ENCODE assay signal across 17 cellular contexts in the genomic region with DNA sequence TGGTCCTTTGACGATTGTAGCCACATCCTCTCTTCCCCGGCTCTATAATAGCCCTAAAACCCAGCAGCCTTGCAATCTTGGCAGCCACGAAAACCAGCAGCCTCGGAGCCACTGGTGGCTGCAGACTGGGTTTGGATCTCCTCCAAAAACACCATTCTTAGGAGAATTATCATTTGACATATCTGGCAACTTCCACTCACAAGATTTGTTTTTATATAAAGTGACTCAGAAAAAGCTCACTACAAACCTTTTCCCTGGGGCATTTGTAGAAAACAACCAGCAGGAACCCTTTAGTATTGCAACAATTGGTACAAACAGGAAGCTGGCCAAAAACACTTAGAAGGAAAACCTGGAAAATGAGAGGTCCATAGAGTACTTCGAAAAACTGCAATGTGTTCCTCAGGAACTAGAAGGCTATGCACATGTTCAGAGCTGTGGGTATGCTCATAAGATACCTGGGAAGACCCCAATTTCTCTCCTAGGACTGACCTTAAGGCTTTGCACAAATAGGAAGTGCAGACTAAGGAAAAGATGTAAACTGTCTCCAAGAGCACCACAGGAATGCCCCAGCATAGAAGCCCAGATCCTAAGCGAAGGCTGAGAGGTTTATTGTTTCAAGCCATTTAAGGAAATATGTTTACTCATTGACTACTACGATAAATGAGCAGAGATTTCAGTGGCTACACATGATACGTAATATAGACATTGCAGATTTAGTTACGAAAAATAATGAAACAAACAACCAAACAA.
DNase-seq lines count a peak whose midpoint lies in the region; TF ChIP-seq lines count a peak whose summit lies in the region.
"Had no signal": no experiment of that assay in that cellular context is flagged by ENCODE, and none has a peak within 500 bp of the region (broad histone marks: within the 10 kb centered on the region; RNA-seq: fewer than 3 reads in every experiment).

No MANE protein-coding gene starts in this region.

- no peak for TF ChIP-seq CTCF in choroid plexus epithelial cell (conservative IDR thresholded peaks at IDR 0.05; ENCODE audit: low read depth, low read length)
- TF ChIP-seq CTCF in progenitor cell of endocrine pancreas (IDR thresholded peaks at IDR 0.05; ENCODE audit: unreplicated experiment): no peak
- TF ChIP-seq CTCF in osteocyte (IDR thresholded peaks at IDR 0.05): no peak

- H3K9me3 Mint-ChIP-seq in progenitor cell of endocrine pancreas (ENCODE audit: low read depth) (peaks cover 11% of the 10 kb centered on the region), osteocyte (ENCODE audit: unreplicated experiment) (peaks cover 21% of the 10 kb centered on the region)

- DNase-seq in ELR (ENCODE audit: low read depth) (peak; percentile 3), NOMO-1 treated with dmso at 0.1 percent for 144 hours (lab: John Stamatoyannopoulos, UW; ENCODE audit: unreplicated experiment) (peak; percentile 7), choroid plexus epithelial cell (ENCODE audit: low read depth) (peak; percentile 96), smooth muscle cell of the brain vasculature (ENCODE audit: low read depth, low spot score) (peak; percentile 90), glomerular visceral epithelial cell (ENCODE audit: extremely low spot score) (no peak), progenitor cell of endocrine pancreas (ENCODE audit: low spot score, unreplicated experiment) (no peak), osteocyte (ENCODE audit: extremely low spot score, unreplicated experiment) (no peak)
- DNase-seq: activated CD4-positive, alpha-beta T cell treated with anti-CD3 and anti-CD28 coated beads for 48 hours; activated T-cell treated with anti-CD3 and anti-CD28 coated beads for 4 hours; CD4-positive, alpha-beta T cell; glutamatergic neuron; islet precursor cell; NCI-H2081; NCI-H69; stimulated activated naive B cell treated with anti-CD40 and anti-IgM and Interleukin-4, amounts not matched to agents 10 μg/mL and 1 μg/mL and 100 μg/mL, for 72 hours had no signal

- H3K36me3 Mint-ChIP-seq in progenitor cell of endocrine pancreas (ENCODE audit: insufficient read depth) (peaks cover 4% of the 10 kb centered on the region), osteocyte (ENCODE audit: unreplicated experiment) (peaks cover 7% of the 10 kb centered on the region)
- H3K36me3 Mint-ChIP-seq: activated naive CD4-positive, alpha-beta T cell treated with anti-CD3 and anti-CD28 coated beads, Interleukin-2, amount 50 U/mL, for 24 hours; stimulated activated naive B cell treated with anti-CD40 and anti-IgM and Interleukin-4, amounts not matched to agents 10 μg/mL and 1 μg/mL and 100 μg/mL, for 72 hours had no signal

- no peak overlapping the region for H3K4me3 ChIP-seq in choroid plexus epithelial cell (ENCODE audit: low read depth, low read length)

- no peak overlapping the region for H3K27ac Mint-ChIP-seq in progenitor cell of endocrine pancreas
- H3K27ac Mint-ChIP-seq in osteocyte (ENCODE audit: unreplicated experiment): no peak overlapping the region
- H3K27ac Mint-ChIP-seq: activated naive CD4-positive, alpha-beta T cell treated with anti-CD3 and anti-CD28 coated beads, Interleukin-2, amount 50 U/mL, for 24 hours; CD4-positive, alpha-beta T cell; stimulated activated naive B cell treated with anti-CD40 and anti-IgM and Interleukin-4, amounts not matched to agents 10 μg/mL and 1 μg/mL and 100 μg/mL, for 72 hours had no signal

- no peak overlapping the region for H3K4me3 Mint-ChIP-seq in progenitor cell of endocrine pancreas (ENCODE audit: low read depth)
- no peak overlapping the region for H3K4me3 Mint-ChIP-seq in osteocyte (ENCODE audit: unreplicated experiment)
- H3K4me3 Mint-ChIP-seq: activated naive CD4-positive, alpha-beta T cell treated with anti-CD3 and anti-CD28 coated beads, Interleukin-2, amount 50 U/mL, for 24 hours; CD4-positive, alpha-beta T cell; central memory CD8-positive, alpha-beta T cell; stimulated activated naive B cell treated with anti-CD40 and anti-IgM and Interleukin-4, amounts not matched to agents 10 μg/mL and 1 μg/mL and 100 μg/mL, for 72 hours had no signal

- no peaks in the 10 kb centered on the region for H3K4me1 Mint-ChIP-seq in progenitor cell of endocrine pancreas (ENCODE audit: low read depth)
- peaks cover 12% of the 10 kb centered on the region for H3K4me1 Mint-ChIP-seq in osteocyte (ENCODE audit: unreplicated experiment)
- H3K4me1 Mint-ChIP-seq: activated naive CD4-positive, alpha-beta T cell treated with anti-CD3 and anti-CD28 coated beads, Interleukin-2, amount 50 U/mL, for 24 hours; central memory CD8-positive, alpha-beta T cell; stimulated activated naive B cell treated with anti-CD40 and anti-IgM and Interleukin-4, amounts not matched to agents 10 μg/mL and 1 μg/mL and 100 μg/mL, for 72 hours had no signal

- H3K27me3 Mint-ChIP-seq in progenitor cell of endocrine pancreas (no peaks in the 10 kb centered on the region), osteocyte (ENCODE audit: unreplicated experiment) (peaks cover 13% of the 10 kb centered on the region)
- H3K27me3 Mint-ChIP-seq: central memory CD8-positive, alpha-beta T cell; stimulated activated naive B cell treated with anti-CD40 and anti-IgM and Interleukin-4, amounts not matched to agents 10 μg/mL and 1 μg/mL and 100 μg/mL, for 72 hours had no signal

Comparison
In these comparisons a context has a peak if more than half of its experiments do, and no peak if none do; other contexts are left out.
1. DNase-seq: peak in ELR (single experiment), NOMO-1 treated with dmso at 0.1 percent for 144 hours (single experiment), choroid plexus epithelial cell (single experiment) and smooth muscle cell of the brain vasculature (single experiment); none in glomerular visceral epithelial cell (single experiment), progenitor cell of endocrine pancreas (single experiment) and osteocyte (single experiment).